ENCODE assay signal across 21 cellular contexts in the genomic region with DNA sequence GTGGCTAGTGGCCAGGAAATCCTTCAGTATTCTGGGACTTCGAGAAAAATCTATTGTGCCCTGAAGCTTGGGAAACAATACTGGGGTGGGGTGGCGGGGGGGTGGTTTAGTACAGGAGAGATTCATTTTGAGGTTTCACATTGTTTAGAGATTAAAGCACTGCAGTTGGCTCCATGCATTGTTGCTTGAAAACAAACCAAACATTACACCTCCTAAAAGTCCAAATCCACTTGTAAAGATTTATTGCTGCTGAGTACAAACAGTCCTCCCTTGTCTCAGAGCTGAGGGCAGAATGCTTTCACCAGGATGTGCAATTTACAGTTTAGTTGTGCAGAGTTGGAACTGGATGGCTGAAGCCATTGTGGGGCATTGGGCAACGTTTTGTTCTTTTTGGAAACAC. TPM values are rescaled to one million over a fixed set of nuclear protein-coding genes. Genes with fewer than 3 reads are reported as not detected.
DNase-seq lines count a peak whose midpoint lies in the region; ATAC-seq and TF ChIP-seq lines count a peak whose summit lies in the region.
"Had no signal": no experiment of that assay in that cellular context is flagged by ENCODE, and none has a peak within 500 bp of the region (broad histone marks: within the 10 kb centered on the region; RNA-seq: fewer than 3 reads in every experiment).

No MANE protein-coding gene starts in this region.

- H3K27ac ChIP-seq in osteoblast (ENCODE audit: low read depth, low read length), result no peak overlapping the region
- H3K27ac ChIP-seq: epithelial cell of prostate, thoracic aorta had no signal

- H3K79me2 ChIP-seq in osteoblast (ENCODE audit: insufficient read depth, low read length), result no peaks in the 10 kb centered on the region

- H3K4me1 ChIP-seq in mucosa of descending colon (ENCODE audit: low read depth) (no peaks in the 10 kb centered on the region), osteoblast (ENCODE audit: insufficient read depth, low read length) (peaks cover 7% of the 10 kb centered on the region)

- POLR2A ChIA-PET in HEK293T (lab: Yijun Ruan, JAX), result no interaction called here
- POLR2A ChIA-PET in activated CD4-positive, alpha-beta memory T cell treated with anti-CD3 and anti-CD28 coated beads, Interleukin-2, amount 10 ng/mL, durations not matched to agents 7 days and 5 days (lab: Charles Lee), result no interaction called here

- no peak overlapping the region for H3K4me2 ChIP-seq in osteoblast (ENCODE audit: insufficient read depth, low read length)

- H4K20me1 ChIP-seq in osteoblast (ENCODE audit: insufficient read depth, low read length), result no peaks in the 10 kb centered on the region

- H3K36me3 ChIP-seq in mucosa of descending colon (ENCODE audit: low read depth) (no peaks in the 10 kb centered on the region), osteoblast (ENCODE audit: insufficient read depth, low read length) (no peaks in the 10 kb centered on the region)

- intact Hi-C loops in mucosa of descending colon (cut with DNase I, micrococcal nuclease), result no loop called here

- DNase-seq in HEK293T (ENCODE audit: extremely low spot score) (peak; percentile 16), NCI-H510A treated with DMSO at 0.1 percent for 48 hours (lab: John Stamatoyannopoulos, UW) (peak; percentile 68), fibroblast of villous mesenchyme (ENCODE audit: low read depth) (peak; percentile 24), mucosa of descending colon (peak in 1 of 3 donors; percentile 9), NCI-H2107 (lab: John Stamatoyannopoulos, UW) (no peak), osteoblast (ENCODE audit: insufficient read length, low spot score, missing footprints) (no peak), occipital lobe (lab: John Stamatoyannopoulos, UW) (no peak)
- no peak for DNase-seq in activated CD4-positive, alpha-beta memory T cell treated with anti-CD3 and anti-CD28 coated beads, Interleukin-2, amount 10 ng/mL, durations not matched to agents 7 days and 5 days
- DNase-seq: activated CD8-positive, alpha-beta T cell treated with anti-CD3 and anti-CD28 coated beads, Interleukin-2, amount 10 ng/mL, durations not matched to agents 7 days and 5 days; activated T-cell treated with anti-CD3 and anti-CD28 coated beads, Interleukin-2, amount 50 U/mL, for 72 hours; Calu3; mammary epithelial cell; naive thymus-derived CD4-positive, alpha-beta T cell; NCI-H1105; NCI-H226; posterior cingulate gyrus; SHP77 treated with DMSO at 0.1 percent for 48 hours had no signal

- H3K4me3 ChIP-seq in fibroblast of villous mesenchyme (ENCODE audit: low read depth, low read length) (no peak overlapping the region), mucosa of descending colon (no peak overlapping the region), osteoblast (ENCODE audit: insufficient read depth, low read length) (no peak overlapping the region)
- H3K4me3 ChIP-seq: thoracic aorta had no signal

- H3K27me3 Mint-ChIP-seq in activated CD4-positive, alpha-beta memory T cell treated with anti-CD3 and anti-CD28 coated beads, Interleukin-2, amount 10 ng/mL, durations not matched to agents 7 days and 5 days, result peaks cover 46% of the 10 kb centered on the region

- CTCF ChIA-PET in HEK293T (lab: Yijun Ruan, JAX), result interaction anchor here (1.2 kb wide), 1 partner anchor 11 kb away, joined by 3 read pairs; no protein-coding TSS in a partner anchor
- CTCF ChIA-PET in activated CD4-positive, alpha-beta memory T cell treated with anti-CD3 and anti-CD28 coated beads, Interleukin-2, amount 10 ng/mL, durations not matched to agents 7 days and 5 days (lab: Charles Lee), result no interaction called here

- H2AFZ ChIP-seq in osteoblast (ENCODE audit: low read length), result no peak overlapping the region

- no peaks in the 10 kb centered on the region for H3K9me3 Mint-ChIP-seq in activated CD4-positive, alpha-beta memory T cell treated with anti-CD3 and anti-CD28 coated beads, Interleukin-2, amount 10 ng/mL, durations not matched to agents 7 days and 5 days
- H3K9me3 Mint-ChIP-seq: activated naive CD4-positive, alpha-beta T cell treated with anti-CD3 and anti-CD28 coated beads, Interleukin-2, amount 50 U/mL, for 72 hours; activated T-cell treated with anti-CD3 and anti-CD28 coated beads, Interleukin-2, amount 50 U/mL, for 72 hours had no signal

- peak; percentile 89 for ATAC-seq in mucosa of descending colon
- ATAC-seq: activated CD8-positive, alpha-beta T cell treated with anti-CD3 and anti-CD28 coated beads, Interleukin-2, amount 10 ng/mL, durations not matched to agents 7 days and 5 days; activated naive CD4-positive, alpha-beta T cell treated with anti-CD3 and anti-CD28 coated beads, Interleukin-2, amount 50 U/mL, for 72 hours; activated T-cell treated with anti-CD3 and anti-CD28 coated beads, Interleukin-2, amount 50 U/mL, for 72 hours; naive thymus-derived CD4-positive, alpha-beta T cell had no signal

- no peak overlapping the region for H3K4me3 Mint-ChIP-seq in activated CD4-positive, alpha-beta memory T cell treated with anti-CD3 and anti-CD28 coated beads, Interleukin-2, amount 10 ng/mL, durations not matched to agents 7 days and 5 days
- H3K4me3 Mint-ChIP-seq: activated CD8-positive, alpha-beta T cell treated with anti-CD3 and anti-CD28 coated beads, Interleukin-2, amount 10 ng/mL, durations not matched to agents 7 days and 5 days; activated T-cell treated with anti-CD3 and anti-CD28 coated beads, Interleukin-2, amount 50 U/mL, for 72 hours; naive thymus-derived CD4-positive, alpha-beta T cell had no signal

- H3K36me3 Mint-ChIP-seq in activated CD4-positive, alpha-beta memory T cell treated with anti-CD3 and anti-CD28 coated beads, Interleukin-2, amount 10 ng/mL, durations not matched to agents 7 days and 5 days (ENCODE audit: low read depth), result no peaks in the 10 kb centered on the region
- H3K36me3 Mint-ChIP-seq: activated naive CD4-positive, alpha-beta T cell treated with anti-CD3 and anti-CD28 coated beads, Interleukin-2, amount 50 U/mL, for 72 hours; naive thymus-derived CD4-positive, alpha-beta T cell had no signal

- TF ChIP-seq CTCF in fibroblast of villous mesenchyme (IDR thresholded peaks at IDR 0.05; ENCODE audit: insufficient read depth, low read depth, low read length) (no peak), mucosa of descending colon (IDR thresholded peaks at IDR 0.05) (no peak), osteoblast (IDR thresholded peaks at IDR 0.05; ENCODE audit: extremely low read depth, low read depth, low read length) (no peak)

- H3K9me3 ChIP-seq in mucosa of descending colon, result no peaks in the 10 kb centered on the region
- no peaks in the 10 kb centered on the region for H3K9me3 ChIP-seq in osteoblast (ENCODE audit: low read depth, low read length)
- H3K9me3 ChIP-seq: thoracic aorta had no signal

- peaks cover 64% of the 10 kb centered on the region for H3K27me3 ChIP-seq in osteoblast (ENCODE audit: insufficient read depth, low read length)

- peaks cover 14% of the 10 kb centered on the region for H3K4me1 Mint-ChIP-seq in activated CD4-positive, alpha-beta memory T cell treated with anti-CD3 and anti-CD28 coated beads, Interleukin-2, amount 10 ng/mL, durations not matched to agents 7 days and 5 days

- no peak overlapping the region for H3K27ac Mint-ChIP-seq in activated CD4-positive, alpha-beta memory T cell treated with anti-CD3 and anti-CD28 coated beads, Interleukin-2, amount 10 ng/mL, durations not matched to agents 7 days and 5 days
- H3K27ac Mint-ChIP-seq: activated CD8-positive, alpha-beta T cell treated with anti-CD3 and anti-CD28 coated beads, Interleukin-2, amount 10 ng/mL, durations not matched to agents 7 days and 5 days; activated naive CD4-positive, alpha-beta T cell treated with anti-CD3 and anti-CD28 coated beads, Interleukin-2, amount 50 U/mL, for 72 hours; activated T-cell treated with anti-CD3 and anti-CD28 coated beads, Interleukin-2, amount 50 U/mL, for 72 hours; naive thymus-derived CD4-positive, alpha-beta T cell had no signal

TF ChIP-seq in HEK293T, 16 proteins besides CTCF, POLR2A, EP300 and RAD21:
- TF ChIP-seq, protein P1, sequence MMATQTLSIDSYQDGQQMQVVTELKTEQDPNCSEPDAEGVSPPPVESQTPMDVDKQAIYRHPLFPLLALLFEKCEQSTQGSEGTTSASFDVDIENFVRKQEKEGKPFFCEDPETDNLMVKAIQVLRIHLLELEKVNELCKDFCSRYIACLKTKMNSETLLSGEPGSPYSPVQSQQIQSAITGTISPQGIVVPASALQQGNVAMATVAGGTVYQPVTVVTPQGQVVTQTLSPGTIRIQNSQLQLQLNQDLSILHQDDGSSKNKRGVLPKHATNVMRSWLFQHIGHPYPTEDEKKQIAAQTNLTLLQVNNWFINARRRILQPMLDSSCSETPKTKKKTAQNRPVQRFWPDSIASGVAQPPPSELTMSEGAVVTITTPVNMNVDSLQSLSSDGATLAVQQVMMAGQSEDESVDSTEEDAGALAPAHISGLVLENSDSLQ (IDR thresholded peaks at IDR 0.05), result peak; percentile 56; the same call in 1 of the 2 replicates
- TF ChIP-seq ARNT (IDR thresholded peaks at IDR 0.05) (no peak), NFRKB (IDR thresholded peaks at IDR 0.05) (no peak)

RNA-seq across cellular contexts. Expression of a gene that starts 49.4 kb away (rescaled TPM):
- total RNA-seq in fibroblast of villous mesenchyme (not detected in 2 replicates), mucosa of descending colon (1 to 10 TPM; 1.7 to 6.5 (median 3.2) TPM), osteoblast (not detected in 2 replicates), occipital lobe (2.3 TPM)
- total RNA-seq in activated CD4-positive, alpha-beta memory T cell treated with anti-CD3 and anti-CD28 coated beads, Interleukin-2, amount 10 ng/mL, durations not matched to agents 7 days and 5 days, result not detected
- total RNA-seq: activated CD8-positive, alpha-beta T cell treated with anti-CD3 and anti-CD28 coated beads, Interleukin-2, amount 10 ng/mL, durations not matched to agents 7 days and 5 days; activated naive CD4-positive, alpha-beta T cell treated with anti-CD3 and anti-CD28 coated beads, Interleukin-2, amount 50 U/mL, for 72 hours; activated T-cell treated with anti-CD3 and anti-CD28 coated beads, Interleukin-2, amount 50 U/mL, for 72 hours; Calu3; mammary epithelial cell; T-helper 1 cell treated with Interleukin-12 subunit alpha and Interleukin-12 subunit beta and Interleukin-4 antibody, amounts not matched to agents 30 ng/mL and 1 ng/mL, for 36 hours had no signal

Comparison
In these comparisons a context has a peak if more than half of its experiments do, and no peak if none do; other contexts are left out.
1. DNase-seq: peak in HEK293T (single experiment), NCI-H510A treated with DMSO at 0.1 percent for 48 hours (single experiment) and fibroblast of villous mesenchyme (single experiment); none in NCI-H2107 (single experiment), osteoblast (single experiment), occipital lobe (single experiment) and activated CD4-positive, alpha-beta memory T cell treated with anti-CD3 and anti-CD28 coated beads, Interleukin-2, amount 10 ng/mL, durations not matched to agents 7 days and 5 days (single experiment).